ENCODE assay signal across 10 cellular contexts in genomic region chr5:72110401-72111013, GRCh38. TPM values are rescaled to one million over a fixed set of nuclear protein-coding genes. Genes with fewer than 3 reads are reported as not detected.
A peak's percentile ranks its signal among the peaks of the same experiment; 100 is the strongest.
DNase-seq lines count a peak whose midpoint lies in the region; TF ChIP-seq lines count a peak whose summit lies in the region.
"Had no signal": no experiment of that assay in that cellular context is flagged by ENCODE, and none has a peak within 500 bp of the region (broad histone marks: within the 10 kb centered on the region; RNA-seq: fewer than 3 reads in every experiment).

No MANE protein-coding gene starts in this region.

- TF ChIP-seq POLR2A in testis (IDR thresholded peaks at IDR 0.05) (no peak), thyroid gland (IDR thresholded peaks at IDR 0.05) (no peak)

- H3K36me3 ChIP-seq in testis (ENCODE audit: low read depth, missing control alignments) (no peaks in the 10 kb centered on the region), thyroid gland (no peaks in the 10 kb centered on the region)

- no peak for TF ChIP-seq CTCF in cardiac fibroblast (IDR thresholded peaks at IDR 0.05; ENCODE audit: low read depth, low read length)
- TF ChIP-seq CTCF in testis (IDR thresholded peaks at IDR 0.05): no peak
- TF ChIP-seq CTCF in thyroid gland (IDR thresholded peaks at IDR 0.05): no peak

- H3K27ac ChIP-seq in layer of hippocampus (ENCODE audit: low read depth, low read length): peak overlapping the region; percentile 43
- H3K27ac ChIP-seq in testis: peak overlapping the region; percentile 29 to 58
- H3K27ac ChIP-seq in thyroid gland: peak overlapping the region in 1 of 3 donors; percentile 10
- H3K27ac ChIP-seq: C4-2B had no signal

- H3K4me3 ChIP-seq in cardiac fibroblast (replicated peaks in 1 of 2; ENCODE audit: low read depth in 2 of 2, low read length in 2 of 2) (peak overlapping the region; percentile 2 to 94), testis (peak overlapping the region in 1 of 2 donors; percentile 10), thyroid gland (replicated peaks in 1 of 3) (no peak overlapping the region)

- H3K27me3 ChIP-seq in layer of hippocampus (ENCODE audit: control insufficient read depth, insufficient read depth, low read length): no peaks in the 10 kb centered on the region
- H3K27me3 ChIP-seq in testis: no peaks in the 10 kb centered on the region
- no peaks in the 10 kb centered on the region for H3K27me3 ChIP-seq in thyroid gland

- H3K4me1 ChIP-seq in testis (peaks cover 39% of the 10 kb centered on the region), thyroid gland (peaks cover 4 to 12% of the 10 kb centered on the region in 2 donors)

- H3K9me3 ChIP-seq in testis (no peaks in the 10 kb centered on the region), thyroid gland (no peaks in the 10 kb centered on the region)

- intact Hi-C loops in testis (cut with DNase I; ENCODE audit: low total_unique reads) (no loop called here), thyroid gland (cut with DNase I) (no loop called here)

- DNase-seq in NCI-H82 (lab: John Stamatoyannopoulos, UW) (peak; percentile 58), NCI-H82 treated with DMSO at 0.1 percent for 48 hours (lab: John Stamatoyannopoulos, UW; ENCODE audit: unreplicated experiment) (no peak), cardiac fibroblast (ENCODE audit: low read depth in 2 of 2) (peak; percentile 47 to 48), testis (peak; percentile 53), thyroid gland (no peak), DMS53 (lab: John Stamatoyannopoulos, UW) (no peak)
- no peak for DNase-seq in activated CD8-positive, alpha-beta memory T cell treated with anti-CD3 and anti-CD28 coated beads for 24 hours
- DNase-seq: activated effector memory CD4-positive, alpha-beta T cell treated with Interleukin-2 at 50 U/mL for 16 hours had no signal

- 48 to 54% methylated on average over 7 to 9 of the region's 9 CpGs for WGBS in testis, 2 donors
- WGBS in thyroid gland, 2 donors: 77 to 88% methylated on average over 9 of the region's 9 CpGs

RNA-seq across cellular contexts. Expression of gene MAP1B, which starts 3.2 kb away (rescaled TPM):
- total RNA-seq in testis (100 to 1,000 TPM; 431 to 584 TPM), thyroid gland (10 to 100 TPM; 40.3 to 94.9 (median 56.3) TPM)
- 20.1 TPM for polyA plus RNA-seq in testis (ENCODE audit: insufficient read depth, low read depth, low replicate concordance)

Comparison
In these comparisons a context has a peak if more than half of its experiments do, and no peak if none do; other contexts are left out.
1. DNase-seq: peak in NCI-H82 (single experiment), cardiac fibroblast (2 of 2) and testis (single experiment); none in NCI-H82 treated with DMSO at 0.1 percent for 48 hours (single experiment), thyroid gland (0 of 2), DMS53 (single experiment) and activated CD8-positive, alpha-beta memory T cell treated with anti-CD3 and anti-CD28 coated beads for 24 hours (single experiment).
2. H3K4me3 ChIP-seq: peak in cardiac fibroblast (2 of 2); none in thyroid gland (0 of 3).
3. RNA of gene MAP1B, which starts 3.2 kb away (total RNA-seq): 431 to 584 TPM in testis; 40.3 to 94.9 TPM in thyroid gland; every median in the first group is over 4 times any median in the second.